ENCODE assay signal across 9 cellular contexts in genomic region chr14:69666698-69667211, GRCh38. TPM values are rescaled to one million over a fixed set of nuclear protein-coding genes. Genes with fewer than 3 reads are reported as not detected.
A peak's percentile ranks its signal among the peaks of the same experiment; 100 is the strongest.
DNase-seq lines count a peak whose midpoint lies in the region; ATAC-seq, FAIRE-seq and TF ChIP-seq lines count a peak whose summit lies in the region.
"Had no signal": no experiment of that assay in that cellular context is flagged by ENCODE, and none has a peak within 500 bp of the region (broad histone marks: within the 10 kb centered on the region; RNA-seq: fewer than 3 reads in every experiment).

No MANE protein-coding gene starts in this region.

- peaks cover 96% of the 10 kb centered on the region for H3K4me1 Mint-ChIP-seq in CD4-positive, alpha-beta T cell (ENCODE audit: low read depth)

- intact Hi-C loops in CD4-positive, alpha-beta T cell (cut with DNase I, micrococcal nuclease): loop anchor here in 1 of 2 experiments (10.0 kb wide), 1 partner anchor 52 kb away; the partner anchor contains the start of gene SUSD6
- intact Hi-C loops in psoas muscle (cut with DNase I): no loop called here

- H3K4me1 ChIP-seq in OCI-LY3 (ENCODE audit: low read length) (peaks cover 35% of the 10 kb centered on the region), esophagus (ENCODE audit: control insufficient read depth in 2 of 2, insufficient read depth in 2 of 2, low read length in 1 of 2) (peaks cover 7 to 8% of the 10 kb centered on the region in 2 donors), psoas muscle (peaks cover 73% of the 10 kb centered on the region)

- POLR2A ChIA-PET in CD4-positive, alpha-beta T cell (lab: Charles Lee): interaction anchor here (0.7 to 1.7 kb wide), 5 partner anchors 19 to 63 kb away, joined by 3 to 4 read pairs (median 4); no protein-coding TSS in a partner anchor

- H3K4me3 Mint-ChIP-seq in CD4-positive, alpha-beta T cell: peak overlapping the region; percentile 23

- no peaks in the 10 kb centered on the region for H3K27me3 ChIP-seq in CD4-positive, alpha-beta T cell (ENCODE audit: control insufficient read depth, insufficient read depth, low read length)
- H3K27me3 ChIP-seq in OCI-LY3 (ENCODE audit: low read depth, low read length) (no peaks in the 10 kb centered on the region), esophagus (ENCODE audit: control insufficient read depth in 1 of 2, insufficient read depth in 2 of 2, low read length in 2 of 2) (no peaks in the 10 kb centered on the region), psoas muscle (ENCODE audit: insufficient read depth in 3 of 3, low read length in 2 of 3) (no peaks in the 10 kb centered on the region)

- peaks cover 56% of the 10 kb centered on the region for H3K36me3 Mint-ChIP-seq in CD4-positive, alpha-beta T cell (ENCODE audit: low read depth)

- H3K27ac ChIP-seq in CD4-positive, alpha-beta T cell (ENCODE audit: low read depth, low read length): no peak overlapping the region
- H3K27ac ChIP-seq in OCI-LY3 (ENCODE audit: low read length) (peak overlapping the region; percentile 89), esophagus (ENCODE audit: low read depth in 2 of 2, low read length in 1 of 2) (peak overlapping the region; percentile 6 to 52), psoas muscle (peak overlapping the region; percentile 31)

- no peak for TF ChIP-seq POLR2A in GM12891 (IDR thresholded peaks at IDR 0.05; ENCODE audit: low read depth, low read length)

- ATAC-seq in CD4-positive, alpha-beta T cell (ENCODE audit: poor library complexity): no peak
- ATAC-seq in psoas muscle: peak in 1 of 4 donors; percentile 37

- peaks cover 11% of the 10 kb centered on the region for H4K20me1 ChIP-seq in OCI-LY3 (ENCODE audit: insufficient read depth, low read length)

- peak overlapping the region; percentile 38; the same call in 1 of the 2 replicates for H3K9ac ChIP-seq in OCI-LY3 (ENCODE audit: low read length)

- CTCF ChIA-PET in CD4-positive, alpha-beta T cell (lab: Charles Lee): no interaction called here

- H3K4me3 ChIP-seq in OCI-LY3 (ENCODE audit: low read length) (peak overlapping the region; percentile 56), esophagus (ENCODE audit: low read depth in 1 of 2, low read length in 2 of 2) (no peak overlapping the region), psoas muscle (no peak overlapping the region)

- no peaks in the 10 kb centered on the region for H3K27me3 Mint-ChIP-seq in CD4-positive, alpha-beta T cell

- peak overlapping the region; percentile 76 for H3K4me2 ChIP-seq in OCI-LY3 (ENCODE audit: low read length)

- H3K9me3 Mint-ChIP-seq in CD4-positive, alpha-beta T cell: no peaks in the 10 kb centered on the region

- H3K36me3 ChIP-seq in OCI-LY3 (replicated peaks; ENCODE audit: low read depth, low read length) (peaks cover 9% of the 10 kb centered on the region), esophagus (ENCODE audit: control insufficient read depth in 2 of 2, insufficient read depth in 2 of 2, low read length in 1 of 2) (peaks cover 0 to 2% of the 10 kb centered on the region in 2 donors), psoas muscle (ENCODE audit: insufficient read depth in 1 of 2, low read depth in 1 of 2) (no peaks in the 10 kb centered on the region)

- no peaks in the 10 kb centered on the region for H3K9me3 ChIP-seq in CD4-positive, alpha-beta T cell (ENCODE audit: control insufficient read depth, low read length)
- H3K9me3 ChIP-seq in OCI-LY3 (ENCODE audit: insufficient read depth, low read length) (no peaks in the 10 kb centered on the region), esophagus (ENCODE audit: control insufficient read depth in 2 of 2, insufficient read depth in 1 of 2, low read depth in 1 of 2, low read length in 1 of 2) (no peaks in the 10 kb centered on the region), psoas muscle (no peaks in the 10 kb centered on the region)

- peaks cover 67% of the 10 kb centered on the region for H3K79me2 ChIP-seq in OCI-LY3 (ENCODE audit: low read length)

- FAIRE-seq in GM12891 (lab: Jason Lieb, UNC): no peak

- peak overlapping the region; percentile 84 for H3K27ac Mint-ChIP-seq in CD4-positive, alpha-beta T cell

- WGBS in esophagus, 2 donors: 55 to 57% methylated on average over 2 of the region's 2 CpGs
- WGBS in psoas muscle, 3 donors: 62 to 73% (median 72%) methylated on average over 2 of the region's 2 CpGs

- TF ChIP-seq CTCF in CD4-positive, alpha-beta T cell (IDR thresholded peaks at IDR 0.05): no peak
- no peak for TF ChIP-seq CTCF in OCI-LY3 (IDR thresholded peaks at IDR 0.05; ENCODE audit: low read depth, low read length)
- TF ChIP-seq CTCF in psoas muscle (IDR thresholded peaks at IDR 0.05): no peak

- DNase-seq in CD4-positive, alpha-beta T cell: no peak
- no peak for DNase-seq in psoas muscle
- no peak for DNase-seq in stimulated activated CD4-positive, alpha-beta T cell treated with anti-CD3 and anti-CD28 coated beads, Interleukin-12 subunit alpha, Interleukin-12 subunit beta, amount 100 ng/mL, for 4 hours
- no peak for DNase-seq in activated CD4-positive, CD25-positive, alpha-beta regulatory T cell treated with anti-CD3 and anti-CD28 coated beads, Interleukin-2, amount 50 U/mL, for 72 hours
- DNase-seq in GM12891 (ENCODE audit: insufficient read length, low spot score): no peak
- DNase-seq in NCI-H226: no peak
- DNase-seq: NCI-H1930 had no signal

- H2AFZ ChIP-seq in OCI-LY3 (ENCODE audit: low read depth, low read length): no peak overlapping the region

TF ChIP-seq in GM12891, 5 proteins besides CTCF, POLR2A, EP300 and RAD21:
- TF ChIP-seq TAF1 (IDR thresholded peaks at IDR 0.05; ENCODE audit: low read depth, low read length) (no peak), SPI1 (IDR thresholded peaks at IDR 0.05; ENCODE audit: low read depth, low read length) (no peak), POLR2AphosphoS5 (IDR thresholded peaks at IDR 0.05; ENCODE audit: low read depth, low read length) (no peak), POU2F2 (IDR thresholded peaks at IDR 0.05; ENCODE audit: low read depth, low read length) (no peak), PAX5 (IDR thresholded peaks at IDR 0.05; ENCODE audit: insufficient read depth, low read length, severe bottlenecking) (no peak)

RNA-seq across cellular contexts. Expression of gene SUSD6, which starts 55.4 kb away (rescaled TPM):
- total RNA-seq in CD4-positive, alpha-beta T cell: 10 to 100 TPM; 93.7 to 95.1 TPM
- 10 to 100 TPM; 16.2 to 30.3 TPM for polyA plus RNA-seq in esophagus
- total RNA-seq in psoas muscle: 10 to 100 TPM; 14.9 to 23.4 (median 22.4) TPM
- polyA plus RNA-seq in psoas muscle: 10 to 100 TPM in 2 of 3 donors, 1 to 10 TPM in 1; 6.9 to 13.3 (median 11.7) TPM
- 24.1 TPM for polyA plus RNA-seq in GM12891 (2012; ENCODE audit: low read depth, missing spikeins)
